7 cellular contexts compared by ENCODE assay signal in the genomic region with DNA sequence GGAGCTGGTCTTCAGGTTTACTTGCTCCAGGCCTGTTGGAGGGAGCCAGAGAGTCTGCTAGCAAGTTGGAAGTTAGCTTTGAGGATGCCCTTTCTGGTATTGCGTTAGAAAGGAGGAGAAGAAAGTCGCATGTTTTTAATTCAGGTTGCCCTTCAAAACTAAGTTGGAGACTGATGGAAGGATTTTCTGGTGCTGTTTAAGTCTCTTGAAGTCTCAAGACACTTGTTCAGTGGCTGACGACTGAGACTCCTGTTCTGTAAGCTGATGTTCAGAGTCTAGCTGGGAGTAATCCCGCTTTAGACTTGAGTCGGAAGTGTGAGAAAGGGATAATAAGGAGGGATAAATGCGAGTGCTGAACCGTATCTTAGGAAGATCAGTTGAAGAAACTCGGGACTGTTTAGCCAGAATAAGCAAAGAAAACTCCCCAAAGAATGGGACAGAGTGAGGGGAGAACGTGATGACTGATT.
A peak's percentile ranks its signal among the peaks of the same experiment; 100 is the strongest.
DNase-seq lines count a peak whose midpoint lies in the region; ATAC-seq lines count a peak whose summit lies in the region.

No MANE protein-coding gene starts in this region.

- H3K9ac ChIP-seq in duodenal mucosa (ENCODE audit: low read depth in 1 of 2, low read length in 2 of 2), result peak overlapping the region; percentile 89 to 97

- peak; percentile 11 for ATAC-seq in GM18499 (IDR thresholded peaks at IDR 0.05; ENCODE audit: insufficient read depth, unreplicated experiment)
- no peak for ATAC-seq in HG03342 (IDR thresholded peaks at IDR 0.05; ENCODE audit: unreplicated experiment)
- no peak for ATAC-seq in HG03175 (IDR thresholded peaks at IDR 0.05; ENCODE audit: unreplicated experiment)

- H3K27me3 ChIP-seq in duodenal mucosa (ENCODE audit: control insufficient read depth in 1 of 2, insufficient read depth in 2 of 2, low read length in 2 of 2) (peaks cover 35 to 37% of the 10 kb centered on the region in 2 donors), muscle layer of duodenum (ENCODE audit: low read depth, low read length) (peaks cover 30% of the 10 kb centered on the region)

- H3K4me3 ChIP-seq in duodenal mucosa (ENCODE audit: low read depth in 1 of 2, low read length in 2 of 2) (peak overlapping the region; percentile 72 to 74), muscle layer of duodenum (ENCODE audit: low read depth in 1 of 2, low read length in 2 of 2) (peak overlapping the region; percentile 83 to 86)

- H3K4me1 ChIP-seq in duodenal mucosa (ENCODE audit: control insufficient read depth in 1 of 2, insufficient read depth in 2 of 2, low read length in 2 of 2), result peaks cover 24 to 30% of the 10 kb centered on the region in 2 donors
- H3K4me1 ChIP-seq in muscle layer of duodenum (ENCODE audit: control insufficient read depth in 1 of 2, insufficient read depth in 2 of 2, low read length in 2 of 2), result peaks cover 4 to 10% of the 10 kb centered on the region in 2 donors

- H3K27ac ChIP-seq in duodenal mucosa (ENCODE audit: low read depth, low read length) (peak overlapping the region; percentile 92), muscle layer of duodenum (ENCODE audit: low read length) (peak overlapping the region; percentile 72)

- DNase-seq in NCI-H82 (lab: John Stamatoyannopoulos, UW) (peak; percentile 76), iPS-NIHi7 (ENCODE audit: extremely low spot score) (no peak)

- H3K9me3 ChIP-seq in duodenal mucosa (ENCODE audit: control insufficient read depth in 1 of 2, low read length in 2 of 2) (no peaks in the 10 kb centered on the region), muscle layer of duodenum (ENCODE audit: control insufficient read depth in 1 of 2, low read length in 2 of 2) (no peaks in the 10 kb centered on the region)

- H3K36me3 ChIP-seq in duodenal mucosa (ENCODE audit: control insufficient read depth in 1 of 2, insufficient read depth in 2 of 2, low read length in 2 of 2), result peaks cover 23 to 33% of the 10 kb centered on the region in 2 donors
- peaks cover 16 to 27% of the 10 kb centered on the region in 2 donors for H3K36me3 ChIP-seq in muscle layer of duodenum (ENCODE audit: control insufficient read depth in 1 of 2, insufficient read depth in 2 of 2, low read length in 2 of 2)
